Comparison of ENCODE assay signal across 24 cellular contexts in genomic region chr7:131131746-131132431, GRCh38.
DNase-seq lines count a peak whose midpoint lies in the region; ATAC-seq and TF ChIP-seq lines count a peak whose summit lies in the region.
"Had no signal": no experiment of that assay in that cellular context is flagged by ENCODE, and none has a peak within 500 bp of the region (broad histone marks: within the 10 kb centered on the region; RNA-seq: fewer than 3 reads in every experiment).

No MANE protein-coding gene starts in this region.

- intact Hi-C loops in thyroid gland (cut with DNase I): no loop called here

- H3K4me1 Mint-ChIP-seq in T-helper 17 cell: peaks cover 4% of the 10 kb centered on the region

- no peaks in the 10 kb centered on the region for H3K27me3 Mint-ChIP-seq in T-helper 17 cell
- H3K27me3 Mint-ChIP-seq: CD8-positive, alpha-beta memory T cell had no signal

- H3K4me1 ChIP-seq in thyroid gland (no peaks in the 10 kb centered on the region), MM.1S (ENCODE audit: low read length) (no peaks in the 10 kb centered on the region)

- H3K9me2 ChIP-seq in MM.1S (replicated peaks; ENCODE audit: insufficient read depth, low read length): no peaks in the 10 kb centered on the region

- H3K27ac ChIP-seq in thyroid gland (no peak overlapping the region), MM.1S (ENCODE audit: low read length) (no peak overlapping the region)
- H3K27ac ChIP-seq: KMS-11, RWPE1 had no signal

- no peaks in the 10 kb centered on the region for H3K79me2 ChIP-seq in MM.1S (ENCODE audit: low read length)

- H3K4me2 ChIP-seq in MM.1S (ENCODE audit: low read depth, low read length): no peak overlapping the region
- H3K4me2 ChIP-seq: KMS-11 had no signal

- H3K9ac ChIP-seq in MM.1S (ENCODE audit: low read length): no peak overlapping the region
- H3K9ac ChIP-seq: KMS-11 had no signal

- H3K27ac Mint-ChIP-seq in T-helper 17 cell: peak overlapping the region; percentile 49
- H3K27ac Mint-ChIP-seq: CD8-positive, alpha-beta memory T cell had no signal

- no peak overlapping the region for H3K4me3 Mint-ChIP-seq in T-helper 17 cell
- H3K4me3 Mint-ChIP-seq: CD8-positive, alpha-beta memory T cell had no signal

- in situ Hi-C loops in Caki2 (cut with HindIII; ENCODE audit: low pct_unique_long_range_greater_than_20kb, low sequenced_read_pairs): no loop called here

- TF ChIP-seq CTCF in thyroid gland (IDR thresholded peaks at IDR 0.05): no peak
- TF ChIP-seq CTCF in MM.1S (IDR thresholded peaks at IDR 0.05; ENCODE audit: low read length): no peak

- H3K9me3 ChIP-seq in T-helper 17 cell (ENCODE audit: control insufficient read depth, low read length, poor library complexity, severe bottlenecking) (no peaks in the 10 kb centered on the region), thyroid gland (no peaks in the 10 kb centered on the region), MM.1S (replicated peaks; ENCODE audit: insufficient read depth, low read length) (no peaks in the 10 kb centered on the region)

- H3F3A ChIP-seq in MM.1S (ENCODE audit: insufficient read depth, low read length): no peaks in the 10 kb centered on the region

- ATAC-seq in T-helper 17 cell (no peak), GM21786 (IDR thresholded peaks at IDR 0.05; ENCODE audit: unreplicated experiment) (no peak)
- ATAC-seq: GM12878, HCT116 had no signal

- H3K4me3 ChIP-seq in thyroid gland (replicated peaks in 1 of 3) (no peak overlapping the region), MM.1S (ENCODE audit: low read length) (no peak overlapping the region)
- H3K4me3 ChIP-seq: GM12878 had no signal

- WGBS in thyroid gland, 2 donors: 91 to 94% methylated on average over 3 of the region's 3 CpGs

- TF ChIP-seq POLR2A in thyroid gland (IDR thresholded peaks at IDR 0.05): no peak

- no peaks in the 10 kb centered on the region for H3K27me3 ChIP-seq in thyroid gland
- H3K27me3 ChIP-seq in MM.1S (replicated peaks; ENCODE audit: insufficient read depth, low read length): peaks cover 8% of the 10 kb centered on the region; the same call in 1 of the 2 replicates

- no peak overlapping the region for H2AFZ ChIP-seq in MM.1S (ENCODE audit: low read length)

- H4K20me1 ChIP-seq in MM.1S (ENCODE audit: insufficient read depth, low read length): no peaks in the 10 kb centered on the region

- DNase-seq in Caki2 (ENCODE audit: low read depth): peak; percentile 22
- peak; percentile 20 for DNase-seq in HT1080 (ENCODE audit: low read depth)
- DNase-seq in T-helper 17 cell: no peak
- DNase-seq in thyroid gland: peak; percentile 25 to 26
- DNase-seq in RKO (ENCODE audit: low spot score): no peak
- DNase-seq in MM.1S: no peak
- DNase-seq in COLO668 (lab: John Stamatoyannopoulos, UW; ENCODE audit: unreplicated experiment): no peak
- DNase-seq: C1 segment of cervical spinal cord; CD8-positive, alpha-beta memory T cell; MV-4-11; NCI-H1105; NCI-H146; NCI-H1930; NCI-H2107; NCI-H446; NCI-H524 treated with DMSO at 0.1 percent for 48 hours; NCI-H774; SHP77; T-helper 1 cell had no signal

- no peaks in the 10 kb centered on the region for H3K36me3 Mint-ChIP-seq in T-helper 17 cell (ENCODE audit: low read depth)
- H3K36me3 Mint-ChIP-seq: CD8-positive, alpha-beta memory T cell had no signal

- H3K36me3 ChIP-seq in thyroid gland: no peaks in the 10 kb centered on the region
- H3K36me3 ChIP-seq in MM.1S (replicated peaks; ENCODE audit: insufficient read depth, low read length): no peaks in the 10 kb centered on the region

Comparison
In these comparisons a context has a peak if more than half of its experiments do, and no peak if none do; other contexts are left out.
1. DNase-seq: peak in Caki2 (single experiment), HT1080 (single experiment) and thyroid gland (2 of 2); none in T-helper 17 cell (0 of 3), RKO (single experiment), MM.1S (single experiment) and COLO668 (single experiment).